8 cellular contexts compared by ENCODE assay signal in the genomic region with DNA sequence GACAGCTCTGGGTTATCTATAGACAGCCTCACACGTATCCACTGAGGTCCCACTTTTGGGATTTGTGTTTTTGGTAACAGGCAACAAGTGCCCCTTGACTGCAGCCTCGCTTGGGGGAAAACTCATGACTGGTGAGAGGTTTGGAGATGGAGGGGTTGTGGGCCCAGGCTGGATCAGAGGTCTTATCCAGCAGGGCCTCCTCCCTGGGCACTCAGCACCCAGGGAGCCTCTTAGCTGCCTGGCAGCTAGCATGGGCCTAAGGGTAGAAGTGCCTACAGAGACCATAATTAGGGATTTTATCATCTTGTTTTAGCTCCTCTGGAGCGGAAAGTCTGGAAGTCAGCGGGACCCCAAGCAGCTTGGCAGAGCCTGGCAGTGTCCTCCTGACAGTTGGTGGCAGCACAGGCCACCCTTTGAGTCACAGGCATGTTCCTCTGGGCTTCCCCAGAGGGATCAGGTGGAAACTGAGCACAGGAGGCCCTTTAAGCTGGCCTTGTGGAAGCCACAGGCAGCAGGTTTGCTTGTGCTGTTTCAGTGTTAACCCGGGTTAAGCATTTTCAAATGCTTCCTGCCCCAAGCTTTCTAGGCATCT.
DNase-seq lines count a peak whose midpoint lies in the region; ATAC-seq lines count a peak whose summit lies in the region.

No MANE protein-coding gene starts in this region.

- in situ Hi-C loops in SK-MEL-5 (cut with HindIII; ENCODE audit: low pct_unique_long_range_greater_than_20kb, low sequenced_read_pairs), result no loop called here

- peak; percentile 50 for DNase-seq in DMS 273 (lab: John Stamatoyannopoulos, UW; ENCODE audit: unreplicated experiment)
- no peak for DNase-seq in DMS 273 treated with DMSO at 0.1 percent for 48 hours (lab: John Stamatoyannopoulos, UW)
- DNase-seq in SK-MEL-5 (ENCODE audit: low read depth, low spot score), result peak; percentile 45
- DNase-seq in left cardiac atrium, result peak; percentile 41
- peak in 37 of 49 donors; percentile 2 to 74 (median 38) for DNase-seq in substantia nigra (lab: John Stamatoyannopoulos, UW)
- DNase-seq in NCI-H2227 treated with DMSO at 0.1 percent for 48 hours (lab: John Stamatoyannopoulos, UW), result no peak

- intact Hi-C loops in left cardiac atrium (cut with DNase I), result loop anchor here (5.0 to 10.0 kb wide), 3 partner anchors 252 to 362 kb away; no protein-coding TSS in a partner anchor

- peak; percentile 85 for ATAC-seq in GM21515 (IDR thresholded peaks at IDR 0.05; ENCODE audit: unreplicated experiment)
- ATAC-seq in HG03565 (IDR thresholded peaks at IDR 0.05; ENCODE audit: unreplicated experiment), result peak; percentile 87
- ATAC-seq in left cardiac atrium, result peak; percentile 87 to 90

- no peak overlapping the region for H3K27ac ChIP-seq in substantia nigra (ENCODE audit: low read depth, low read length, poor library complexity, severe bottlenecking)

Comparison
In these comparisons a context has a peak if more than half of its experiments do, and no peak if none do; other contexts are left out.
1. DNase-seq: peak in DMS 273 (single experiment), SK-MEL-5 (single experiment), left cardiac atrium (single experiment) and substantia nigra (37 of 49); none in DMS 273 treated with DMSO at 0.1 percent for 48 hours (single experiment) and NCI-H2227 treated with DMSO at 0.1 percent for 48 hours (single experiment).
2. Peak in every context shown above with its lines, with median percentiles within 50 percentile points of each other: ATAC-seq.